8 cellular contexts compared by ENCODE assay signal in genomic region chr22:35915477-35916013, GRCh38.
A peak's percentile ranks its signal among the peaks of the same experiment; 100 is the strongest.
DNase-seq lines count a peak whose midpoint lies in the region; ATAC-seq and TF ChIP-seq lines count a peak whose summit lies in the region.

No MANE protein-coding gene starts in this region.

- H3K9me3 Mint-ChIP-seq in chondrocyte (ENCODE audit: low read depth): no peaks in the 10 kb centered on the region

- H3K9me3 ChIP-seq in cardiac muscle cell (ENCODE audit: low read depth): no peaks in the 10 kb centered on the region
- no peaks in the 10 kb centered on the region for H3K9me3 ChIP-seq in mesodermal cell (ENCODE audit: control insufficient read depth, low read length)

- WGBS in mesodermal cell (ENCODE audit: insufficient coverage in 2 of 2), 2 experiments: 34 to 57% methylated on average over 3 to 5 of the region's 5 CpGs

- H3K4me1 Mint-ChIP-seq in chondrocyte (ENCODE audit: low read depth): peaks cover 41% of the 10 kb centered on the region

- no peaks in the 10 kb centered on the region for H3K27me3 ChIP-seq in cardiac muscle cell

- peak overlapping the region; percentile 76 for H3K4me3 Mint-ChIP-seq in chondrocyte (ENCODE audit: unreplicated experiment)

- H3K36me3 ChIP-seq in cardiac muscle cell: no peaks in the 10 kb centered on the region
- no peaks in the 10 kb centered on the region for H3K36me3 ChIP-seq in mesodermal cell (ENCODE audit: control insufficient read depth, insufficient read depth, low read length)

- H3K36me3 Mint-ChIP-seq in chondrocyte (ENCODE audit: low read depth): no peaks in the 10 kb centered on the region

- DNase-seq in cardiac muscle cell (ENCODE audit: low read depth in 1 of 2, low spot score in 1 of 2) (no peak), Right ventricle myocardium inferior (ENCODE audit: missing footprints) (no peak), chondrocyte (ENCODE audit: low spot score) (no peak), NCI-H2081 treated with DMSO at 0.1 percent for 48 hours (lab: John Stamatoyannopoulos, UW) (no peak), mucosa of gallbladder (ENCODE audit: low spot score) (no peak), cerebellum (ENCODE audit: low spot score) (no peak)

- H3K4me1 ChIP-seq in cardiac muscle cell (ENCODE audit: low read depth): peaks cover 84% of the 10 kb centered on the region
- peaks cover 36% of the 10 kb centered on the region for H3K4me1 ChIP-seq in mesodermal cell (ENCODE audit: control insufficient read depth, insufficient read depth, low read length, poor library complexity, severe bottlenecking)

- H3K27ac ChIP-seq in cardiac muscle cell: peak overlapping the region; percentile 99
- H3K27ac ChIP-seq in mesodermal cell (ENCODE audit: low read depth, low read length, severe bottlenecking): peak overlapping the region; percentile 91

- no peaks in the 10 kb centered on the region for H3K27me3 Mint-ChIP-seq in chondrocyte (ENCODE audit: low read depth)

- ATAC-seq in Right ventricle myocardium inferior (no peak), HG03520 (IDR thresholded peaks at IDR 0.05; ENCODE audit: unreplicated experiment) (no peak)

- intact Hi-C loops in Right ventricle myocardium inferior (cut with DNase I): loop anchor here (5.0 kb wide), 2 partner anchors 148 to 483 kb away; no protein-coding TSS in a partner anchor

- TF ChIP-seq CTCF in cardiac muscle cell (IDR thresholded peaks at IDR 0.05; ENCODE audit: low read depth, low read length): no peak
- no peak for TF ChIP-seq CTCF in chondrocyte (IDR thresholded peaks at IDR 0.05)

- H3K4me3 ChIP-seq in cardiac muscle cell (peak overlapping the region; percentile 41), mesodermal cell (ENCODE audit: extremely low read depth, insufficient read depth, low read length, poor library complexity, severe bottlenecking) (peak overlapping the region; percentile 33)

- H3K27ac Mint-ChIP-seq in chondrocyte (ENCODE audit: unreplicated experiment): peak overlapping the region; percentile 79
